28 cellular contexts compared by ENCODE assay signal in genomic region chr1:49389699-49390098, GRCh38.
"Had no signal": no experiment of that assay in that cellular context is flagged by ENCODE, and none has a peak within 500 bp of the region (broad histone marks: within the 10 kb centered on the region; RNA-seq: fewer than 3 reads in every experiment).

No MANE protein-coding gene starts in this region.

- H3K27me3 ChIP-seq: body of pancreas, esophagus squamous epithelium, gastroesophageal sphincter, heart right ventricle, hepatocyte had no signal

- H3K4me3 ChIP-seq: body of pancreas, esophagus squamous epithelium, gastroesophageal sphincter, heart right ventricle, hepatocyte had no signal

- H3K4me1 ChIP-seq: body of pancreas, esophagus squamous epithelium, gastroesophageal sphincter, heart right ventricle had no signal

- H3K9me3 ChIP-seq: body of pancreas, esophagus squamous epithelium, heart right ventricle had no signal

- DNase-seq: activated B cell treated with CpG ODN at 0.5 μM for 24 hours; activated CD4-positive, alpha-beta T cell treated with anti-CD3 and anti-CD28 coated beads for 48 hours; activated CD4-positive, alpha-beta T cell treated with anti-CD3 and anti-CD28 coated beads, Interleukin-2, amount 50 U/mL, for 1 hour; activated CD4-positive, alpha-beta T cell treated with anti-CD3 and anti-CD28 coated beads, Interleukin-2, amount 50 U/mL, for 48 hours; activated CD8-positive, alpha-beta memory T cell treated with anti-CD3 and anti-CD28 coated beads for 24 hours; activated CD8-positive, alpha-beta T cell treated with anti-CD3 and anti-CD28 coated beads for 36 hours; activated effector memory CD4-positive, alpha-beta T cell treated with Interleukin-2 at 50 U/mL for 16 hours; activated gamma-delta T cell treated with Interleukin-2 at 50 U/mL for 16 hours; activated naive CD4-positive, alpha-beta T cell treated with anti-CD3 and anti-CD28 coated beads, Interleukin-2, amount 50 U/mL, for 16 hours; activated naive CD4-positive, alpha-beta T cell treated with Interleukin-2 at 50 U/mL for 16 hours; activated T-cell treated with anti-CD3 and anti-CD28 coated beads, Interleukin-2, amount 50 U/mL, for 4 hours; amniotic stem cell; aorta; body of pancreas; caudate nucleus; cortex of kidney; dermis blood vessel endothelial cell; effector CD4-positive, alpha-beta T cell; effector memory CD8-positive, alpha-beta T cell; esophagus squamous epithelium; foreskin melanocyte; heart right ventricle; T1000; WERI-Rb-1 had no signal

- H3K4me2 ChIP-seq: hepatocyte had no signal

- H3K27ac ChIP-seq: body of pancreas, esophagus squamous epithelium, gastroesophageal sphincter, heart right ventricle, hepatocyte, WERI-Rb-1 had no signal

- ATAC-seq: activated CD4-positive, CD25-positive, alpha-beta regulatory T cell treated with anti-CD3 and anti-CD28 coated beads, Interleukin-2, amount 50 U/mL, for 24 hours; activated CD8-positive, alpha-beta T cell treated with anti-CD3 and anti-CD28 coated beads for 36 hours; activated T-cell treated with anti-CD3 and anti-CD28 coated beads, Interleukin-2, amount 50 U/mL, for 4 hours; activated T-helper 17 cell treated with anti-CD3 and anti-CD28 coated beads, Interleukin-2, amount 50 U/mL, for 72 hours; body of pancreas; effector memory CD8-positive, alpha-beta T cell; gastroesophageal sphincter; heart right ventricle had no signal

- H3K36me3 ChIP-seq: esophagus squamous epithelium, gastroesophageal sphincter, heart right ventricle, WERI-Rb-1 had no signal
